8 cellular contexts compared by ENCODE assay signal in the genomic region with DNA sequence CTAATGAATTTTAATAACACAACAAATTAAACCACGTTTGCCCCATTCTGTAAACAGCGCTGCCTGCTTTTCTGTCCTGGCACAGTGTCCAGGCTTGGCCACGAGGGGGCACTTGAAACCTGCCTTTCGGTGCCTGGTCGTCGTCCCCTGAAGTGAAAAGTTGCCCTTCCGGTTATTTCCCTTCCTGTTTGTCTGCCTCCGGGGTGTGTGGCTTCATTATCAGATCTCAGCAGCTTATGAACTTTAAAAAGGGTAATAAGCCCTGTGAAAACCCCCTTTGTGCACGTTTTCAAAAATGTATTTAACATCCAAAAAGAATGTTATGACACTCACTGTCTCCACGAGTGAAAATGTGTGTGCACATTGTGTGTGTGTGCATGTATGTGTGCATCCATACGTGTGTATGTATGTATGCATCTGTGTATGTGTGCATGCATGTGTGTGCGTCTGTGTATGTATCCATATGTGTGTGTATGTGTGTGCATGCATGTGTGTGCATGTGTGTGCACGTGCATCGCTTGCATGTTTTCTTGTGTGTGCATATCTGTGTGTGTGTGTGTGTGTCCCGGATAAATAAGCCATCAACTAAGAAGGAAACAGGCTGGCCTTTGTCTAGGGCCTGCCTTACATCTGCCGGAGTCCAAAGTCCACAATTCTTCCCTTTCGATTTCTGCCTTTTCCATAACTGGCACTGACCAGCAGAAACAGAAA.
A peak's percentile ranks its signal among the peaks of the same experiment; 100 is the strongest.
DNase-seq lines count a peak whose midpoint lies in the region; ATAC-seq and TF ChIP-seq lines count a peak whose summit lies in the region.

No MANE protein-coding gene starts in this region.

- H3K27ac ChIP-seq in dorsolateral prefrontal cortex (peak overlapping the region in 10 of 59 donors; percentile 3 to 59 (median 30)), lung (ENCODE audit: low read depth in 1 of 2, low read length in 1 of 2) (no peak overlapping the region)

- 32 to 35% methylated on average over 17 of the region's 17 CpGs for WGBS in lung, 2 donors

- DNase-seq in BE2C (peak; percentile 79), NCI-H524 treated with DMSO at 0.1 percent for 48 hours (lab: John Stamatoyannopoulos, UW) (peak; percentile 16), dorsolateral prefrontal cortex (peak; percentile 58 to 88 (median 81)), lung (ENCODE audit: low spot score) (peak; percentile 84)
- DNase-seq in activated CD4-positive, alpha-beta T cell treated with anti-CD3 and anti-CD28 coated beads, Interleukin-2, amount 50 U/mL, for 4 hours = peak; percentile 59 to 69
- DNase-seq in stimulated activated CD4-positive, alpha-beta T cell treated with anti-CD3 and anti-CD28 coated beads, TNF-alpha, amount 100 ng/mL, for 24 hours (ENCODE audit: low read depth in 3 of 3) = peak; percentile 54 to 76 (median 63)

- H3K4me3 ChIP-seq in BE2C (ENCODE audit: low read depth, low read length) = peak overlapping the region; percentile 35
- H3K4me3 ChIP-seq in dorsolateral prefrontal cortex = peak overlapping the region in 50 of 59 donors; percentile 3 to 55 (median 38)
- H3K4me3 ChIP-seq in lung = no peak overlapping the region

- H3K36me3 ChIP-seq in BE2C (no peaks in the 10 kb centered on the region), lung (ENCODE audit: control insufficient read depth in 2 of 2, insufficient read depth in 2 of 2, low read length in 2 of 2) (no peaks in the 10 kb centered on the region)

- no peaks in the 10 kb centered on the region for H3K4me1 ChIP-seq in BE2C
- peaks cover 0 to 3% of the 10 kb centered on the region in 2 donors for H3K4me1 ChIP-seq in lung (ENCODE audit: control insufficient read depth in 2 of 2, insufficient read depth in 2 of 2, low read length in 2 of 2)

- peak; percentile 96 for TF ChIP-seq CTCF in BE2C (IDR thresholded peaks at IDR 0.05; ENCODE audit: low read depth, low read length)
- TF ChIP-seq CTCF in dorsolateral prefrontal cortex (IDR thresholded peaks at IDR 0.05 in 54 of 56, conservative IDR thresholded peaks at IDR 0.05 in 2 of 56; ENCODE audit: low read depth in 1 of 56, partially characterized antibody in 56 of 56) = peak; percentile 84 to 98 (median 94)
- peak; percentile 84 for TF ChIP-seq CTCF in lung (IDR thresholded peaks at IDR 0.05; ENCODE audit: control extremely low read depth, extremely low read depth)

- H3K9me3 ChIP-seq in BE2C (no peaks in the 10 kb centered on the region), lung (ENCODE audit: control insufficient read depth in 2 of 2, insufficient read depth in 1 of 2, low read length in 1 of 2) (peaks cover 0 to 3% of the 10 kb centered on the region in 2 donors)

- no peaks in the 10 kb centered on the region; the same call in 1 of the 2 replicates for H3K27me3 ChIP-seq in BE2C
- no peaks in the 10 kb centered on the region for H3K27me3 ChIP-seq in dorsolateral prefrontal cortex
- H3K27me3 ChIP-seq in lung (ENCODE audit: control insufficient read depth, insufficient read depth) = no peaks in the 10 kb centered on the region

- ATAC-seq in GM19035 (IDR thresholded peaks at IDR 0.05; ENCODE audit: unreplicated experiment) = peak; percentile 95
- ATAC-seq in HG03342 (IDR thresholded peaks at IDR 0.05; ENCODE audit: unreplicated experiment) = peak; percentile 98
- peak; percentile 79 for ATAC-seq in lung (ENCODE audit: insufficient read depth, low FRiP score)

- intact Hi-C loops in dorsolateral prefrontal cortex (cut with DNase I) = loop anchor here in 1 of 2 donors (2.0 to 10.0 kb wide), 2 partner anchors 62 to 590 kb away; no protein-coding TSS in a partner anchor

Comparison
In these comparisons a context has a peak if more than half of its experiments do, and no peak if none do; other contexts are left out.
1. DNase-seq: peak in every context shown above with its lines; median percentile 84 in lung; 81 in dorsolateral prefrontal cortex; 79 in BE2C; 64 in activated CD4-positive, alpha-beta T cell treated with anti-CD3 and anti-CD28 coated beads, Interleukin-2, amount 50 U/mL, for 4 hours; 63 in stimulated activated CD4-positive, alpha-beta T cell treated with anti-CD3 and anti-CD28 coated beads, TNF-alpha, amount 100 ng/mL, for 24 hours; 16 in NCI-H524 treated with DMSO at 0.1 percent for 48 hours.